In the genomic region with DNA sequence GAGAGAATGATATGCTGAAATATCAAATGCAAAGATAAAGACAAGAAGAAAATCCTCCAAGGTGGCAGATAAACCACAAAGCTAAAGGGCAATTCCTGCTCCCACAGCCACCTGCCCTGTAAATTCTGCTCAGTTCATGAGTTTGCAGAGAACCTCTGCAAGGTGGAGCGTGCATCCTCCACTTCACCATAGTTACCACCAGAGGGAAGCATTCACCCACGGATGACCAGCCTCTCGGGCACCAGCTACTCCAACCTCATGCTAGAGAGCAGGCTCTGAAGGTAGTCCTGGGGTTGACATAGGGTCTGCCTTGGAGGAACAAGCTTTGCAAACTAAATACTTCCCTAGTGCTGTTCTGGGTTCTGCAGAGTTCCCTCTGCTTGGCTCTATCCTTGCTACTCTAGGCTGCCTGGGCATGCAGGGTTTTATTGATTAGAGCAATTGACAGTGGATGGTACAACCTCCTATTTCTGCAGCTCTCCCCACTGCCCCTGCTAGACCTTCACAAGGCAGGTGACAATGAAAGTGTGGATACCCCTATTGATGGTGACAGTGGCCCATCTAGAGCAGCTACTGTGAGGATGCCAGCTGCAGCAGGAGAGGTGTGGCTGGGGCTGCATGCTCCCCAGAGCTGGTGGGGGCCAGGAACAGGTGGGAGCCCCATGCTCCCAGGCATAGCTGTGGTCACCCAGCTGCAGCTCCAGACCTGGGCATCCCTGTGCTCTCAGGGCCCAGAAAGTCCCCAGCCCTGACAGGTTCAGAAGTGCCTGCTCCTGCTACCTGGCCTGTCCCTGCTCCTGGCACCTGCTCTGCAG, we compare ENCODE assay signal across 1 cellular context.
TF ChIP-seq lines count a peak whose summit lies in the region.

No MANE protein-coding gene starts in this region.

TF ChIP-seq in HepG2, 621 proteins besides CTCF, POLR2A, EP300 and RAD21 (continued from another document and continues in another):
- TF ChIP-seq IKZF5 (CRISPR knock-in tag; IDR thresholded peaks at IDR 0.05) (peak; percentile 61; the same call in 1 of the 2 replicates), ZNF589 (CRISPR knock-in tag; conservative IDR thresholded peaks at IDR 0.05) (no peak), ZNF749 (CRISPR knock-in tag; IDR thresholded peaks at IDR 0.05; ENCODE audit: borderline replicate concordance) (no peak), EED (CRISPR knock-in tag; IDR thresholded peaks at IDR 0.05) (no peak), FOXK1 (CRISPR knock-in tag; IDR thresholded peaks at IDR 0.05; ENCODE audit: borderline replicate concordance, low read depth) (no peak), SCMH1 (CRISPR knock-in tag; IDR thresholded peaks at IDR 0.05; ENCODE audit: borderline replicate concordance) (no peak), TRIM22 (IDR thresholded peaks at IDR 0.05) (no peak), ZMYM3 (CRISPR knock-in tag; IDR thresholded peaks at IDR 0.05) (no peak), BCL6 (CRISPR knock-in tag; IDR thresholded peaks at IDR 0.05) (no peak), SMARCC2 (IDR thresholded peaks at IDR 0.05) (no peak), HES4 (CRISPR knock-in tag; IDR thresholded peaks at IDR 0.05; ENCODE audit: borderline replicate concordance) (no peak), CREBL2 (CRISPR knock-in tag; IDR thresholded peaks at IDR 0.05; ENCODE audit: borderline replicate concordance) (no peak), NRL (CRISPR knock-in tag; IDR thresholded peaks at IDR 0.05; ENCODE audit: borderline replicate concordance) (no peak), ZNF839 (CRISPR knock-in tag; IDR thresholded peaks at IDR 0.05; ENCODE audit: borderline replicate concordance) (no peak), ZNF441 (CRISPR knock-in tag; IDR thresholded peaks at IDR 0.05; ENCODE audit: borderline replicate concordance) (no peak), USF2 (IDR thresholded peaks at IDR 0.05; ENCODE audit: low read depth, low read length) (no peak), USF2 (CRISPR knock-in tag; IDR thresholded peaks at IDR 0.05; ENCODE audit: borderline replicate concordance) (no peak), ZNF776 (CRISPR knock-in tag; IDR thresholded peaks at IDR 0.05) (no peak), NFYC (CRISPR knock-in tag; IDR thresholded peaks at IDR 0.05) (no peak), ZNF292 (CRISPR knock-in tag; IDR thresholded peaks at IDR 0.05; ENCODE audit: borderline replicate concordance, low read depth) (no peak), ZNF430 (CRISPR knock-in tag; IDR thresholded peaks at IDR 0.05) (no peak), GLMP (CRISPR knock-in tag; IDR thresholded peaks at IDR 0.05; ENCODE audit: borderline replicate concordance) (no peak), KDM2A (CRISPR knock-in tag; IDR thresholded peaks at IDR 0.05; ENCODE audit: borderline replicate concordance, low read depth) (peak; percentile 57; the same call in 1 of the 2 replicates), SMAD3 (CRISPR knock-in tag; IDR thresholded peaks at IDR 0.05) (0 out of 2 replicates have a peak, but pooled peaks have one; percentile 47), PRMT3 (CRISPR knock-in tag; IDR thresholded peaks at IDR 0.05; ENCODE audit: borderline replicate concordance, low read depth) (no peak), ZNF234 (CRISPR knock-in tag; conservative IDR thresholded peaks at IDR 0.05) (no peak), KMT2B (CRISPR knock-in tag; IDR thresholded peaks at IDR 0.05) (no peak), EHMT2 (IDR thresholded peaks at IDR 0.05; ENCODE audit: borderline replicate concordance, low read depth, low read length) (no peak), ATF4 (CRISPR knock-in tag; IDR thresholded peaks at IDR 0.05) (no peak), ZNF263 (CRISPR knock-in tag; IDR thresholded peaks at IDR 0.05) (no peak), HNRNPUL1 (IDR thresholded peaks at IDR 0.05; ENCODE audit: low read depth, low read length) (no peak), TEAD3 (CRISPR knock-in tag; optimal IDR thresholded peaks at IDR 0.05; ENCODE audit: borderline replicate concordance) (peak; percentile 86), ZNF761 (CRISPR knock-in tag; conservative IDR thresholded peaks at IDR 0.05) (no peak), ARID2 (CRISPR knock-in tag; IDR thresholded peaks at IDR 0.05; ENCODE audit: borderline replicate concordance) (no peak), ZFP36L1 (CRISPR knock-in tag; IDR thresholded peaks at IDR 0.05) (no peak), ZC3H13 (CRISPR knock-in tag; IDR thresholded peaks at IDR 0.05) (no peak), PLSCR1 (CRISPR knock-in tag; IDR thresholded peaks at IDR 0.05; ENCODE audit: borderline replicate concordance) (no peak), ZNF350 (CRISPR knock-in tag; IDR thresholded peaks at IDR 0.05; ENCODE audit: borderline replicate concordance, low read depth) (no peak), GTF3A (CRISPR knock-in tag; conservative IDR thresholded peaks at IDR 0.05) (no peak), ZMYM2 (CRISPR knock-in tag; IDR thresholded peaks at IDR 0.05) (no peak), MEIS1 (CRISPR knock-in tag; IDR thresholded peaks at IDR 0.05; ENCODE audit: borderline replicate concordance) (no peak), NR3C1 (CRISPR knock-in tag; IDR thresholded peaks at IDR 0.05) (no peak), ATF7-NPFF (CRISPR knock-in tag; IDR thresholded peaks at IDR 0.05; ENCODE audit: low read depth) (no peak)
- TF ChIP-seq, protein P1, sequence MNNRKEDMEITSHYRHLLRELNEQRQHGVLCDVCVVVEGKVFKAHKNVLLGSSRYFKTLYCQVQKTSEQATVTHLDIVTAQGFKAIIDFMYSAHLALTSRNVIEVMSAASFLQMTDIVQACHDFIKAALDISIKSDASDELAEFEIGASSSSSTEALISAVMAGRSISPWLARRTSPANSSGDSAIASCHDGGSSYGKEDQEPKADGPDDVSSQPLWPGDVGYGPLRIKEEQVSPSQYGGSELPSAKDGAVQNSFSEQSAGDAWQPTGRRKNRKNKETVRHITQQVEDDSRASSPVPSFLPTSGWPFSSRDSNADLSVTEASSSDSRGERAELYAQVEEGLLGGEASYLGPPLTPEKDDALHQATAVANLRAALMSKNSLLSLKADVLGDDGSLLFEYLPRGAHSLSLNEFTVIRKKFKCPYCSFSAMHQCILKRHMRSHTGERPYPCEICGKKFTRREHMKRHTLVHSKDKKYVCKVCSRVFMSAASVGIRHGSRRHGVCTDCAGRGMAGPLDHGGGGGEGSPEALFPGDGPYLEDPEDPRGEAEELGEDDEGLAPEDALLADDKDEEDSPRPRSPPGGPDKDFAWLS (CRISPR knock-in tag; IDR thresholded peaks at IDR 0.05; ENCODE audit: borderline replicate concordance): no peak
- TF ChIP-seq, protein P2, sequence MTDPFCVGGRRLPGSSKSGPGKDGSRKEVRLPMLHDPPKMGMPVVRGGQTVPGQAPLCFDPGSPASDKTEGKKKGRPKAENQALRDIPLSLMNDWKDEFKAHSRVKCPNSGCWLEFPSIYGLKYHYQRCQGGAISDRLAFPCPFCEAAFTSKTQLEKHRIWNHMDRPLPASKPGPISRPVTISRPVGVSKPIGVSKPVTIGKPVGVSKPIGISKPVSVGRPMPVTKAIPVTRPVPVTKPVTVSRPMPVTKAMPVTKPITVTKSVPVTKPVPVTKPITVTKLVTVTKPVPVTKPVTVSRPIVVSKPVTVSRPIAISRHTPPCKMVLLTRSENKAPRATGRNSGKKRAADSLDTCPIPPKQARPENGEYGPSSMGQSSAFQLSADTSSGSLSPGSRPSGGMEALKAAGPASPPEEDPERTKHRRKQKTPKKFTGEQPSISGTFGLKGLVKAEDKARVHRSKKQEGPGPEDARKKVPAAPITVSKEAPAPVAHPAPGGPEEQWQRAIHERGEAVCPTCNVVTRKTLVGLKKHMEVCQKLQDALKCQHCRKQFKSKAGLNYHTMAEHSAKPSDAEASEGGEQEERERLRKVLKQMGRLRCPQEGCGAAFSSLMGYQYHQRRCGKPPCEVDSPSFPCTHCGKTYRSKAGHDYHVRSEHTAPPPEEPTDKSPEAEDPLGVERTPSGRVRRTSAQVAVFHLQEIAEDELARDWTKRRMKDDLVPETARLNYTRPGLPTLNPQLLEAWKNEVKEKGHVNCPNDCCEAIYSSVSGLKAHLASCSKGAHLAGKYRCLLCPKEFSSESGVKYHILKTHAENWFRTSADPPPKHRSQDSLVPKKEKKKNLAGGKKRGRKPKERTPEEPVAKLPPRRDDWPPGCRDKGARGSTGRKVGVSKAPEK (CRISPR knock-in tag; IDR thresholded peaks at IDR 0.05; ENCODE audit: borderline replicate concordance): no peak
- TF ChIP-seq, protein P3, sequence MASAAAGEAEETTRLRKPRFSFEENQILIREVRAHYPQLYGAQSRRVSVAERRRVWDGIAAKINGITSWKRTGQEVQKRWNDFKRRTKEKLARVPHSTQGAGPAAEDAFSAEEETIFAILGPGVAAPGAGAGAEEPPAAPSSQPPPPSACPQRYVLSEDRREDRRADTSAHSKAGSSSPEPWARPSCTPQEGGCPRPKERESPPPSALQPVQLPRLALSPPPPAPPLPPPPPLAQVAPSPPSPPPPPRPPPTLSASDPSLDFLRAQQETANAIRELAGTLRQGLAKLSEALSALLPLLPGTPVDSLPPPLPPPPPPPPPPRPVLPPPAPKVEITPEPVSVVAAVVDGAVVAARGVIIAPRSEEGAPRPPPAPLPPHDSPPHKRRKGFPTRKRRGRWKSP (CRISPR knock-in tag; IDR thresholded peaks at IDR 0.05): no peak
- TF ChIP-seq, protein P4, sequence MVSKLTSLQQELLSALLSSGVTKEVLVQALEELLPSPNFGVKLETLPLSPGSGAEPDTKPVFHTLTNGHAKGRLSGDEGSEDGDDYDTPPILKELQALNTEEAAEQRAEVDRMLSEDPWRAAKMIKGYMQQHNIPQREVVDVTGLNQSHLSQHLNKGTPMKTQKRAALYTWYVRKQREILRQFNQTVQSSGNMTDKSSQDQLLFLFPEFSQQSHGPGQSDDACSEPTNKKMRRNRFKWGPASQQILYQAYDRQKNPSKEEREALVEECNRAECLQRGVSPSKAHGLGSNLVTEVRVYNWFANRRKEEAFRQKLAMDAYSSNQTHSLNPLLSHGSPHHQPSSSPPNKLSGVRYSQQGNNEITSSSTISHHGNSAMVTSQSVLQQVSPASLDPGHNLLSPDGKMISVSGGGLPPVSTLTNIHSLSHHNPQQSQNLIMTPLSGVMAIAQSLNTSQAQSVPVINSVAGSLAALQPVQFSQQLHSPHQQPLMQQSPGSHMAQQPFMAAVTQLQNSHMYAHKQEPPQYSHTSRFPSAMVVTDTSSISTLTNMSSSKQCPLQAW (CRISPR knock-in tag; IDR thresholded peaks at IDR 0.05): peak; percentile 35; the same call in 1 of the 2 replicates
